8 cellular contexts compared by ENCODE assay signal in genomic region chr17:6755731-6756184, GRCh38. TPM values are rescaled to one million over a fixed set of nuclear protein-coding genes. Genes with fewer than 3 reads are reported as not detected.
DNase-seq lines count a peak whose midpoint lies in the region; ATAC-seq and TF ChIP-seq lines count a peak whose summit lies in the region.

Gene XAF1, plus strand, starts transcription at chr17:6756046. Its CDS starts 33 bp downstream, at chr17:6756079.

- CTCF ChIA-PET in activated B cell treated with CpG ODN at 0.5 μM for 24 hours (lab: Charles Lee): no interaction called here

- H3K27me3 Mint-ChIP-seq in activated B cell treated with CpG ODN at 0.5 μM for 24 hours: no peaks in the 10 kb centered on the region
- H3K27me3 Mint-ChIP-seq in dendritic cell treated with granulocyte-macrophage colony-stimulating factor and Interleukin-4, amounts not matched to agents 40 ng/mL and 50 ng/mL, for 4 days: no peaks in the 10 kb centered on the region

- peaks cover 0 to 28% (median 23%) of the 10 kb centered on the region in 5 donors for H3K36me3 ChIP-seq in subcutaneous abdominal adipose tissue (ENCODE audit: control insufficient read depth in 5 of 5, insufficient read depth in 5 of 5, low read length in 5 of 5)

- H3K27me3 ChIP-seq in mononuclear cell (ENCODE audit: insufficient read depth, low read length): no peaks in the 10 kb centered on the region
- H3K27me3 ChIP-seq in subcutaneous abdominal adipose tissue (ENCODE audit: control insufficient read depth in 5 of 5, insufficient read depth in 4 of 5, low read length in 5 of 5): no peaks in the 10 kb centered on the region

- peak within 1 kb of the TSS; percentile 93 for H3K4me3 Mint-ChIP-seq in activated B cell treated with CpG ODN at 0.5 μM for 24 hours
- peak within 1 kb of the TSS; percentile 88 for H3K4me3 Mint-ChIP-seq in dendritic cell treated with granulocyte-macrophage colony-stimulating factor and Interleukin-4, amounts not matched to agents 40 ng/mL and 50 ng/mL, for 4 days

- peaks cover 63% of the 10 kb centered on the region for H3K4me1 ChIP-seq in mononuclear cell (ENCODE audit: insufficient read depth, low read length)
- H3K4me1 ChIP-seq in subcutaneous abdominal adipose tissue (ENCODE audit: control insufficient read depth in 5 of 5, insufficient read depth in 5 of 5, low read length in 5 of 5): peaks cover 2 to 71% (median 46%) of the 10 kb centered on the region in 5 donors

- peaks cover 32% of the 10 kb centered on the region for H3K36me3 Mint-ChIP-seq in activated B cell treated with CpG ODN at 0.5 μM for 24 hours (ENCODE audit: low read depth)
- H3K36me3 Mint-ChIP-seq in dendritic cell treated with granulocyte-macrophage colony-stimulating factor and Interleukin-4, amounts not matched to agents 40 ng/mL and 50 ng/mL, for 4 days (ENCODE audit: low read depth): peaks cover 50% of the 10 kb centered on the region

- peak within 1 kb of the TSS; percentile 96 for H3K4me3 ChIP-seq in mononuclear cell (ENCODE audit: low read length)
- H3K4me3 ChIP-seq in subcutaneous abdominal adipose tissue (ENCODE audit: low read depth in 1 of 5, low read length in 5 of 5): peak within 1 kb of the TSS; percentile 84 to 98 (median 89)

- peak in 5 of 6 experiments; percentile 19 to 65 (median 39) for DNase-seq in stimulated activated naive CD4-positive, alpha-beta T cell (lab: John Stamatoyannopoulos, UW)
- no peak for DNase-seq in stimulated activated naive CD4-positive, alpha-beta T cell treated with Interleukin-2 at 50 U/mL for 16 hours (lab: John Stamatoyannopoulos, UW)
- DNase-seq in activated B cell treated with CpG ODN at 0.5 μM for 24 hours (peak; percentile 34), NCI-H2227 treated with DMSO at 0.1 percent for 48 hours (lab: John Stamatoyannopoulos, UW) (no peak)

- intact Hi-C loops in activated B cell treated with CpG ODN at 0.5 μM for 24 hours (cut with micrococcal nuclease): no loop called here
- intact Hi-C loops in dendritic cell treated with granulocyte-macrophage colony-stimulating factor and Interleukin-4, amounts not matched to agents 40 ng/mL and 50 ng/mL, for 4 days (cut with micrococcal nuclease): loop anchor here (10.0 kb wide), 1 partner anchor 91 kb away; no protein-coding TSS in a partner anchor

- peak within 1 kb of the TSS; percentile 72 to 95 (median 84) for H3K9ac ChIP-seq in subcutaneous abdominal adipose tissue (ENCODE audit: low read length in 5 of 5)

- peak within 1 kb of the TSS; percentile 88 for H3K27ac Mint-ChIP-seq in activated B cell treated with CpG ODN at 0.5 μM for 24 hours
- peak within 1 kb of the TSS; percentile 97 for H3K27ac Mint-ChIP-seq in dendritic cell treated with granulocyte-macrophage colony-stimulating factor and Interleukin-4, amounts not matched to agents 40 ng/mL and 50 ng/mL, for 4 days

- no peaks in the 10 kb centered on the region for H3K9me3 Mint-ChIP-seq in activated B cell treated with CpG ODN at 0.5 μM for 24 hours
- H3K9me3 Mint-ChIP-seq in dendritic cell treated with granulocyte-macrophage colony-stimulating factor and Interleukin-4, amounts not matched to agents 40 ng/mL and 50 ng/mL, for 4 days: no peaks in the 10 kb centered on the region

- H3K27ac ChIP-seq in subcutaneous abdominal adipose tissue (ENCODE audit: low read depth, low read length): peak within 1 kb of the TSS; percentile 86

- H3K9me3 ChIP-seq in mononuclear cell (ENCODE audit: low read depth, low read length): no peaks in the 10 kb centered on the region
- H3K9me3 ChIP-seq in subcutaneous abdominal adipose tissue (ENCODE audit: control insufficient read depth in 5 of 5, low read length in 5 of 5): no peaks in the 10 kb centered on the region

- no peak for TF ChIP-seq CTCF in activated B cell treated with CpG ODN at 0.5 μM for 24 hours (IDR thresholded peaks at IDR 0.05)

- ATAC-seq in activated B cell treated with CpG ODN at 0.5 μM for 24 hours (ENCODE audit: low read depth) (peak; percentile 87), HG02678 (IDR thresholded peaks at IDR 0.05; ENCODE audit: unreplicated experiment) (no peak)

- POLR2A ChIA-PET in activated B cell treated with CpG ODN at 0.5 μM for 24 hours (lab: Charles Lee): interaction anchor here (0.5 to 0.6 kb wide), 3 partner anchors 24 to 1965 kb away, joined by 3 to 4 read pairs (median 3); no protein-coding TSS in a partner anchor

- peaks cover 38% of the 10 kb centered on the region for H3K4me1 Mint-ChIP-seq in activated B cell treated with CpG ODN at 0.5 μM for 24 hours
- H3K4me1 Mint-ChIP-seq in dendritic cell treated with granulocyte-macrophage colony-stimulating factor and Interleukin-4, amounts not matched to agents 40 ng/mL and 50 ng/mL, for 4 days (ENCODE audit: low read depth): peaks cover 64% of the 10 kb centered on the region

RNA-seq across cellular contexts. Expression of gene XAF1, which starts in this region (rescaled TPM):
- total RNA-seq in activated B cell treated with CpG ODN at 0.5 μM for 24 hours (50.4 and 62.5 TPM in 2 replicates), mononuclear cell (33.1 TPM)

Comparison
In these comparisons a context has a peak if more than half of its experiments do, and no peak if none do; other contexts are left out.
1. DNase-seq: peak in stimulated activated naive CD4-positive, alpha-beta T cell (5 of 6) and activated B cell treated with CpG ODN at 0.5 μM for 24 hours (single experiment); none in stimulated activated naive CD4-positive, alpha-beta T cell treated with Interleukin-2 at 50 U/mL for 16 hours (single experiment) and NCI-H2227 treated with DMSO at 0.1 percent for 48 hours (single experiment).